ENCODE assay signal across 29 cellular contexts in genomic region chr17:76797441-76797840, GRCh38.
"Had no signal": no experiment of that assay in that cellular context is flagged by ENCODE, and none has a peak within 500 bp of the region (broad histone marks: within the 10 kb centered on the region; RNA-seq: fewer than 3 reads in every experiment).

No MANE protein-coding gene starts in this region.

- H3K4me1 Mint-ChIP-seq: activated naive CD8-positive, alpha-beta T cell treated with anti-CD3 and anti-CD28 coated beads for 36 hours had no signal

- H3K4me2 ChIP-seq: hepatocyte had no signal

- H2AFZ ChIP-seq: hepatocyte had no signal

- H3K9me3 Mint-ChIP-seq: activated naive CD4-positive, alpha-beta T cell treated with anti-CD3 and anti-CD28 coated beads for 36 hours; mesothelial cell of epicardium; stimulated activated naive CD8-positive, alpha-beta T cell treated with anti-CD3 and anti-CD28 coated beads, Interleukin-15, Interleukin-2, amounts not matched to agents 100 ng/mL and 50 ng/mL, for 24 hours; T-helper 2 cell treated with Interferon-gamma antibody and Interleukin-4, amounts not matched to agents 5 μg/mL and 100 μg/mL, for 36 hours had no signal

- ATAC-seq: body of pancreas, gastrocnemius medialis, left colon, right lobe of liver, upper lobe of right lung had no signal

- H3K4me3 ChIP-seq: adrenal gland, body of pancreas, gastrocnemius medialis, hepatocyte, right lobe of liver, skin epidermis, thoracic aorta, upper lobe of right lung had no signal

- H3K79me2 ChIP-seq: hepatocyte had no signal

- H3K36me3 Mint-ChIP-seq: mesothelial cell of epicardium had no signal

- H3K27ac ChIP-seq: adrenal gland, body of pancreas, gastrocnemius medialis, hepatocyte, neutrophil, right lobe of liver, skin epidermis, thoracic aorta, upper lobe of right lung had no signal

- H3K27me3 ChIP-seq: adrenal gland, body of pancreas, gastrocnemius medialis, hepatocyte, neutrophil, right lobe of liver, upper lobe of right lung had no signal

- H3K4me1 ChIP-seq: adrenal gland, body of pancreas, gastrocnemius medialis, right lobe of liver, upper lobe of right lung had no signal

- H3K9me3 ChIP-seq: adrenal gland, body of pancreas, gastrocnemius medialis, neutrophil, right lobe of liver, thoracic aorta, upper lobe of right lung had no signal

- H3K36me3 ChIP-seq: adrenal gland, gastrocnemius medialis, neutrophil, right lobe of liver, thoracic aorta, upper lobe of right lung had no signal

- H3K27ac Mint-ChIP-seq: activated naive CD4-positive, alpha-beta T cell treated with anti-CD3 and anti-CD28 coated beads for 36 hours; activated naive CD8-positive, alpha-beta T cell treated with anti-CD3 and anti-CD28 coated beads for 36 hours; mesothelial cell of epicardium; nephron progenitor cell; stimulated activated naive CD8-positive, alpha-beta T cell treated with anti-CD3 and anti-CD28 coated beads, Interleukin-15, Interleukin-2, amounts not matched to agents 100 ng/mL and 50 ng/mL, for 24 hours; T-helper 2 cell treated with Interferon-gamma antibody and Interleukin-4, amounts not matched to agents 5 μg/mL and 100 μg/mL, for 36 hours had no signal

- H3K27me3 Mint-ChIP-seq: activated naive CD8-positive, alpha-beta T cell treated with anti-CD3 and anti-CD28 coated beads for 36 hours; naive B cell; stimulated activated naive CD8-positive, alpha-beta T cell treated with anti-CD3 and anti-CD28 coated beads, Interleukin-15, Interleukin-2, amounts not matched to agents 100 ng/mL and 50 ng/mL, for 24 hours had no signal

- DNase-seq: activated CD4-positive, alpha-beta T cell treated with anti-CD3 and anti-CD28 coated beads for 48 hours; activated CD4-positive, alpha-beta T cell treated with anti-CD3 and anti-CD28 coated beads, Interleukin-2, amount 50 U/mL, for 48 hours; activated CD8-positive, alpha-beta memory T cell treated with anti-CD3 and anti-CD28 coated beads for 24 hours; activated effector memory CD4-positive, alpha-beta T cell treated with Interleukin-2 at 50 U/mL for 16 hours; activated naive CD4-positive, alpha-beta T cell treated with anti-CD3 and anti-CD28 coated beads for 36 hours; activated naive CD8-positive, alpha-beta T cell treated with anti-CD3 and anti-CD28 coated beads for 36 hours; adrenal gland; aorta; body of pancreas; effector memory CD4-positive, alpha-beta T cell; erythroblast; gastrocnemius medialis; glutamatergic neuron; kidney; left colon; mammary epithelial cell; naive B cell; nephron progenitor cell; right lobe of liver; stimulated activated CD4-positive, alpha-beta T cell treated with anti-CD3 and anti-CD28 coated beads, Interleukin-12 subunit alpha, Interleukin-12 subunit beta, amount 100 ng/mL, for 4 hours; stimulated activated CD4-positive, alpha-beta T cell treated with anti-CD3 and anti-CD28 coated beads, Interleukin-4, amount 100 ng/mL, for 1 hour; upper lobe of right lung had no signal

- H3K4me3 Mint-ChIP-seq: activated naive CD4-positive, alpha-beta T cell treated with anti-CD3 and anti-CD28 coated beads for 36 hours; activated naive CD8-positive, alpha-beta T cell treated with anti-CD3 and anti-CD28 coated beads for 36 hours; mesothelial cell of epicardium; naive B cell; nephron progenitor cell; stimulated activated naive CD8-positive, alpha-beta T cell treated with anti-CD3 and anti-CD28 coated beads, Interleukin-15, Interleukin-2, amounts not matched to agents 100 ng/mL and 50 ng/mL, for 24 hours; T-helper 2 cell treated with Interferon-gamma antibody and Interleukin-4, amounts not matched to agents 5 μg/mL and 100 μg/mL, for 36 hours had no signal
